In the genomic region with DNA sequence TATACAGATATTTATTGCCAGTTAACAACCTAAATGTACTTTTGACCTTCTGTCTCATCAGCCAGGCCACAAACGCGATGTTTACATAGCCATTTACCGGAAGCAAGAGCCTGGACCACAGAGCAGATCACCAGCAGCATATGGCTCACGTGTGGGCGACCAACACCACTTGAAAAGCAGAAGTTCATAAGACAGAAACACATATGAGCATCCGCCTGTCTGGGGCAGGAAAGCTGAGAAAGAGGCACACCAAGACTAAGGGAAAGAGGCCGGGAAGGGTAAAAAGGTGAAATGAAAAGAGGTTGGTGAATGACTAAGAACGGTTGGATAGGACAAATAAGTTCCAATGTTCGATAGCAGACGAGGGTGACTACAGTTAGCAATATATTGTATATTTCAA, we compare ENCODE assay signal across 2 cellular contexts.
A peak's percentile ranks its signal among the peaks of the same experiment; 100 is the strongest.
TF ChIP-seq lines count a peak whose summit lies in the region.

No MANE protein-coding gene starts in this region.

TF ChIP-seq in GM12891, 5 proteins besides CTCF, POLR2A, EP300 and RAD21:
- TF ChIP-seq POLR2AphosphoS5 (IDR thresholded peaks at IDR 0.05; ENCODE audit: low read depth, low read length): no peak
- no peak for TF ChIP-seq TAF1 (IDR thresholded peaks at IDR 0.05; ENCODE audit: low read depth, low read length)
- peak; percentile 71 for TF ChIP-seq SPI1 (IDR thresholded peaks at IDR 0.05; ENCODE audit: low read depth, low read length)
- TF ChIP-seq POU2F2 (IDR thresholded peaks at IDR 0.05; ENCODE audit: low read depth, low read length): no peak
- TF ChIP-seq PAX5 (IDR thresholded peaks at IDR 0.05; ENCODE audit: insufficient read depth, low read length, severe bottlenecking): no peak
TF ChIP-seq in GM12891: peak in this region for 1.

TF ChIP-seq in HepG2, 621 proteins besides CTCF, POLR2A, EP300 and RAD21 (continues in another document):
- no peak for TF ChIP-seq JUNB (CRISPR knock-in tag; IDR thresholded peaks at IDR 0.05; ENCODE audit: borderline replicate concordance)
- TF ChIP-seq, protein P1, sequence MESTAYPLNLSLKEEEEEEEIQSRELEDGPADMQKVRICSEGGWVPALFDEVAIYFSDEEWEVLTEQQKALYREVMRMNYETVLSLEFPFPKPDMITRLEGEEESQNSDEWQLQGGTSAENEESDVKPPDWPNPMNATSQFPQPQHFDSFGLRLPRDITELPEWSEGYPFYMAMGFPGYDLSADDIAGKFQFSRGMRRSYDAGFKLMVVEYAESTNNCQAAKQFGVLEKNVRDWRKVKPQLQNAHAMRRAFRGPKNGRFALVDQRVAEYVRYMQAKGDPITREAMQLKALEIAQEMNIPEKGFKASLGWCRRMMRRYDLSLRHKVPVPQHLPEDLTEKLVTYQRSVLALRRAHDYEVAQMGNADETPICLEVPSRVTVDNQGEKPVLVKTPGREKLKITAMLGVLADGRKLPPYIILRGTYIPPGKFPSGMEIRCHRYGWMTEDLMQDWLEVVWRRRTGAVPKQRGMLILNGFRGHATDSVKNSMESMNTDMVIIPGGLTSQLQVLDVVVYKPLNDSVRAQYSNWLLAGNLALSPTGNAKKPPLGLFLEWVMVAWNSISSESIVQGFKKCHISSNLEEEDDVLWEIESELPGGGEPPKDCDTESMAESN (CRISPR knock-in tag; conservative IDR thresholded peaks at IDR 0.05): peak; percentile 44; the same call in 1 of the 2 replicates
- peak; percentile 66 for TF ChIP-seq POLR2G (IDR thresholded peaks at IDR 0.05; ENCODE audit: low read depth, low read length)
- TF ChIP-seq, protein P2, sequence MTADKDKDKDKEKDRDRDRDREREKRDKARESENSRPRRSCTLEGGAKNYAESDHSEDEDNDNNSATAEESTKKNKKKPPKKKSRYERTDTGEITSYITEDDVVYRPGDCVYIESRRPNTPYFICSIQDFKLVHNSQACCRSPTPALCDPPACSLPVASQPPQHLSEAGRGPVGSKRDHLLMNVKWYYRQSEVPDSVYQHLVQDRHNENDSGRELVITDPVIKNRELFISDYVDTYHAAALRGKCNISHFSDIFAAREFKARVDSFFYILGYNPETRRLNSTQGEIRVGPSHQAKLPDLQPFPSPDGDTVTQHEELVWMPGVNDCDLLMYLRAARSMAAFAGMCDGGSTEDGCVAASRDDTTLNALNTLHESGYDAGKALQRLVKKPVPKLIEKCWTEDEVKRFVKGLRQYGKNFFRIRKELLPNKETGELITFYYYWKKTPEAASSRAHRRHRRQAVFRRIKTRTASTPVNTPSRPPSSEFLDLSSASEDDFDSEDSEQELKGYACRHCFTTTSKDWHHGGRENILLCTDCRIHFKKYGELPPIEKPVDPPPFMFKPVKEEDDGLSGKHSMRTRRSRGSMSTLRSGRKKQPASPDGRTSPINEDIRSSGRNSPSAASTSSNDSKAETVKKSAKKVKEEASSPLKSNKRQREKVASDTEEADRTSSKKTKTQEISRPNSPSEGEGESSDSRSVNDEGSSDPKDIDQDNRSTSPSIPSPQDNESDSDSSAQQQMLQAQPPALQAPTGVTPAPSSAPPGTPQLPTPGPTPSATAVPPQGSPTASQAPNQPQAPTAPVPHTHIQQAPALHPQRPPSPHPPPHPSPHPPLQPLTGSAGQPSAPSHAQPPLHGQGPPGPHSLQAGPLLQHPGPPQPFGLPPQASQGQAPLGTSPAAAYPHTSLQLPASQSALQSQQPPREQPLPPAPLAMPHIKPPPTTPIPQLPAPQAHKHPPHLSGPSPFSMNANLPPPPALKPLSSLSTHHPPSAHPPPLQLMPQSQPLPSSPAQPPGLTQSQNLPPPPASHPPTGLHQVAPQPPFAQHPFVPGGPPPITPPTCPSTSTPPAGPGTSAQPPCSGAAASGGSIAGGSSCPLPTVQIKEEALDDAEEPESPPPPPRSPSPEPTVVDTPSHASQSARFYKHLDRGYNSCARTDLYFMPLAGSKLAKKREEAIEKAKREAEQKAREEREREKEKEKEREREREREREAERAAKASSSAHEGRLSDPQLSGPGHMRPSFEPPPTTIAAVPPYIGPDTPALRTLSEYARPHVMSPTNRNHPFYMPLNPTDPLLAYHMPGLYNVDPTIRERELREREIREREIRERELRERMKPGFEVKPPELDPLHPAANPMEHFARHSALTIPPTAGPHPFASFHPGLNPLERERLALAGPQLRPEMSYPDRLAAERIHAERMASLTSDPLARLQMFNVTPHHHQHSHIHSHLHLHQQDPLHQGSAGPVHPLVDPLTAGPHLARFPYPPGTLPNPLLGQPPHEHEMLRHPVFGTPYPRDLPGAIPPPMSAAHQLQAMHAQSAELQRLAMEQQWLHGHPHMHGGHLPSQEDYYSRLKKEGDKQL (CRISPR knock-in tag; IDR thresholded peaks at IDR 0.05; ENCODE audit: low read depth): 0 out of 2 replicates have a peak, but pooled peaks have one; percentile 58
- TF ChIP-seq SMC3 (IDR thresholded peaks at IDR 0.05; ENCODE audit: low read length): no peak
- TF ChIP-seq ZNF430 (CRISPR knock-in tag; IDR thresholded peaks at IDR 0.05): no peak
- TF ChIP-seq, protein P3, sequence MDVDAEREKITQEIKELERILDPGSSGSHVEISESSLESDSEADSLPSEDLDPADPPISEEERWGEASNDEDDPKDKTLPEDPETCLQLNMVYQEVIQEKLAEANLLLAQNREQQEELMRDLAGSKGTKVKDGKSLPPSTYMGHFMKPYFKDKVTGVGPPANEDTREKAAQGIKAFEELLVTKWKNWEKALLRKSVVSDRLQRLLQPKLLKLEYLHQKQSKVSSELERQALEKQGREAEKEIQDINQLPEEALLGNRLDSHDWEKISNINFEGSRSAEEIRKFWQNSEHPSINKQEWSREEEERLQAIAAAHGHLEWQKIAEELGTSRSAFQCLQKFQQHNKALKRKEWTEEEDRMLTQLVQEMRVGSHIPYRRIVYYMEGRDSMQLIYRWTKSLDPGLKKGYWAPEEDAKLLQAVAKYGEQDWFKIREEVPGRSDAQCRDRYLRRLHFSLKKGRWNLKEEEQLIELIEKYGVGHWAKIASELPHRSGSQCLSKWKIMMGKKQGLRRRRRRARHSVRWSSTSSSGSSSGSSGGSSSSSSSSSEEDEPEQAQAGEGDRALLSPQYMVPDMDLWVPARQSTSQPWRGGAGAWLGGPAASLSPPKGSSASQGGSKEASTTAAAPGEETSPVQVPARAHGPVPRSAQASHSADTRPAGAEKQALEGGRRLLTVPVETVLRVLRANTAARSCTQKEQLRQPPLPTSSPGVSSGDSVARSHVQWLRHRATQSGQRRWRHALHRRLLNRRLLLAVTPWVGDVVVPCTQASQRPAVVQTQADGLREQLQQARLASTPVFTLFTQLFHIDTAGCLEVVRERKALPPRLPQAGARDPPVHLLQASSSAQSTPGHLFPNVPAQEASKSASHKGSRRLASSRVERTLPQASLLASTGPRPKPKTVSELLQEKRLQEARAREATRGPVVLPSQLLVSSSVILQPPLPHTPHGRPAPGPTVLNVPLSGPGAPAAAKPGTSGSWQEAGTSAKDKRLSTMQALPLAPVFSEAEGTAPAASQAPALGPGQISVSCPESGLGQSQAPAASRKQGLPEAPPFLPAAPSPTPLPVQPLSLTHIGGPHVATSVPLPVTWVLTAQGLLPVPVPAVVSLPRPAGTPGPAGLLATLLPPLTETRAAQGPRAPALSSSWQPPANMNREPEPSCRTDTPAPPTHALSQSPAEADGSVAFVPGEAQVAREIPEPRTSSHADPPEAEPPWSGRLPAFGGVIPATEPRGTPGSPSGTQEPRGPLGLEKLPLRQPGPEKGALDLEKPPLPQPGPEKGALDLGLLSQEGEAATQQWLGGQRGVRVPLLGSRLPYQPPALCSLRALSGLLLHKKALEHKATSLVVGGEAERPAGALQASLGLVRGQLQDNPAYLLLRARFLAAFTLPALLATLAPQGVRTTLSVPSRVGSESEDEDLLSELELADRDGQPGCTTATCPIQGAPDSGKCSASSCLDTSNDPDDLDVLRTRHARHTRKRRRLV (CRISPR knock-in tag; IDR thresholded peaks at IDR 0.05): no peak
- TF ChIP-seq ZIK1 (CRISPR knock-in tag; IDR thresholded peaks at IDR 0.05; ENCODE audit: borderline replicate concordance, low read depth): no peak
- TF ChIP-seq ZMAT3 (CRISPR knock-in tag; conservative IDR thresholded peaks at IDR 0.05): no peak; the same call in 1 of the 2 replicates
- TF ChIP-seq ZNF501 (CRISPR knock-in tag; IDR thresholded peaks at IDR 0.05): no peak
- TF ChIP-seq EZH2 (conservative IDR thresholded peaks at IDR 0.05; ENCODE audit: low read depth, low read length): no peak
- TF ChIP-seq NFIB (CRISPR knock-in tag; IDR thresholded peaks at IDR 0.05; ENCODE audit: borderline replicate concordance): no peak
- TF ChIP-seq ZNF138 (CRISPR knock-in tag; IDR thresholded peaks at IDR 0.05; ENCODE audit: low read depth): no peak
- peak; percentile 82 for TF ChIP-seq HDAC2 (CRISPR knock-in tag; IDR thresholded peaks at IDR 0.05)
- no peak for TF ChIP-seq MAFK (conservative IDR thresholded peaks at IDR 0.05 in 1 of 2, IDR thresholded peaks at IDR 0.05 in 1 of 2; ENCODE audit: low read length in 2 of 2)
- no peak for TF ChIP-seq MBD4 (IDR thresholded peaks at IDR 0.05; ENCODE audit: borderline replicate concordance, low read length)
- TF ChIP-seq, protein P4, sequence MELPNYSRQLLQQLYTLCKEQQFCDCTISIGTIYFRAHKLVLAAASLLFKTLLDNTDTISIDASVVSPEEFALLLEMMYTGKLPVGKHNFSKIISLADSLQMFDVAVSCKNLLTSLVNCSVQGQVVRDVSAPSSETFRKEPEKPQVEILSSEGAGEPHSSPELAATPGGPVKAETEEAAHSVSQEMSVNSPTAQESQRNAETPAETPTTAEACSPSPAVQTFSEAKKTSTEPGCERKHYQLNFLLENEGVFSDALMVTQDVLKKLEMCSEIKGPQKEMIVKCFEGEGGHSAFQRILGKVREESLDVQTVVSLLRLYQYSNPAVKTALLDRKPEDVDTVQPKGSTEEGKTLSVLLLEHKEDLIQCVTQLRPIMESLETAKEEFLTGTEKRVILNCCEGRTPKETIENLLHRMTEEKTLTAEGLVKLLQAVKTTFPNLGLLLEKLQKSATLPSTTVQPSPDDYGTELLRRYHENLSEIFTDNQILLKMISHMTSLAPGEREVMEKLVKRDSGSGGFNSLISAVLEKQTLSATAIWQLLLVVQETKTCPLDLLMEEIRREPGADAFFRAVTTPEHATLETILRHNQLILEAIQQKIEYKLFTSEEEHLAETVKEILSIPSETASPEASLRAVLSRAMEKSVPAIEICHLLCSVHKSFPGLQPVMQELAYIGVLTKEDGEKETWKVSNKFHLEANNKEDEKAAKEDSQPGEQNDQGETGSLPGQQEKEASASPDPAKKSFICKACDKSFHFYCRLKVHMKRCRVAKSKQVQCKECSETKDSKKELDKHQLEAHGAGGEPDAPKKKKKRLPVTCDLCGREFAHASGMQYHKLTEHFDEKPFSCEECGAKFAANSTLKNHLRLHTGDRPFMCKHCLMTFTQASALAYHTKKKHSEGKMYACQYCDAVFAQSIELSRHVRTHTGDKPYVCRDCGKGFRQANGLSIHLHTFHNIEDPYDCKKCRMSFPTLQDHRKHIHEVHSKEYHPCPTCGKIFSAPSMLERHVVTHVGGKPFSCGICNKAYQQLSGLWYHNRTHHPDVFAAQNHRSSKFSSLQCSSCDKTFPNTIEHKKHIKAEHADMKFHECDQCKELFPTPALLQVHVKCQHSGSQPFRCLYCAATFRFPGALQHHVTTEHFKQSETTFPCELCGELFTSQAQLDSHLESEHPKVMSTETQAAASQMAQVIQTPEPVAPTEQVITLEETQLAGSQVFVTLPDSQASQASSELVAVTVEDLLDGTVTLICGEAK (IDR thresholded peaks at IDR 0.05): no peak
- TF ChIP-seq, protein P4 (CRISPR knock-in tag; IDR thresholded peaks at IDR 0.05): no peak
- TF ChIP-seq ZNF256 (CRISPR knock-in tag; conservative IDR thresholded peaks at IDR 0.05): no peak
- no peak for TF ChIP-seq TMF1 (CRISPR knock-in tag; IDR thresholded peaks at IDR 0.05; ENCODE audit: low read depth)
- no peak for TF ChIP-seq TAF15 (IDR thresholded peaks at IDR 0.05; ENCODE audit: low read depth, low read length, poor library complexity, severe bottlenecking)
- no peak for TF ChIP-seq U2AF2 (IDR thresholded peaks at IDR 0.05; ENCODE audit: low read depth, low read length)
- TF ChIP-seq, protein P5, sequence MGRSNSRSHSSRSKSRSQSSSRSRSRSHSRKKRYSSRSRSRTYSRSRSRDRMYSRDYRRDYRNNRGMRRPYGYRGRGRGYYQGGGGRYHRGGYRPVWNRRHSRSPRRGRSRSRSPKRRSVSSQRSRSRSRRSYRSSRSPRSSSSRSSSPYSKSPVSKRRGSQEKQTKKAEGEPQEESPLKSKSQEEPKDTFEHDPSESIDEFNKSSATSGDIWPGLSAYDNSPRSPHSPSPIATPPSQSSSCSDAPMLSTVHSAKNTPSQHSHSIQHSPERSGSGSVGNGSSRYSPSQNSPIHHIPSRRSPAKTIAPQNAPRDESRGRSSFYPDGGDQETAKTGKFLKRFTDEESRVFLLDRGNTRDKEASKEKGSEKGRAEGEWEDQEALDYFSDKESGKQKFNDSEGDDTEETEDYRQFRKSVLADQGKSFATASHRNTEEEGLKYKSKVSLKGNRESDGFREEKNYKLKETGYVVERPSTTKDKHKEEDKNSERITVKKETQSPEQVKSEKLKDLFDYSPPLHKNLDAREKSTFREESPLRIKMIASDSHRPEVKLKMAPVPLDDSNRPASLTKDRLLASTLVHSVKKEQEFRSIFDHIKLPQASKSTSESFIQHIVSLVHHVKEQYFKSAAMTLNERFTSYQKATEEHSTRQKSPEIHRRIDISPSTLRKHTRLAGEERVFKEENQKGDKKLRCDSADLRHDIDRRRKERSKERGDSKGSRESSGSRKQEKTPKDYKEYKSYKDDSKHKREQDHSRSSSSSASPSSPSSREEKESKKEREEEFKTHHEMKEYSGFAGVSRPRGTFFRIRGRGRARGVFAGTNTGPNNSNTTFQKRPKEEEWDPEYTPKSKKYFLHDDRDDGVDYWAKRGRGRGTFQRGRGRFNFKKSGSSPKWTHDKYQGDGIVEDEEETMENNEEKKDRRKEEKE (IDR thresholded peaks at IDR 0.05): no peak
- TF ChIP-seq HMG20A (CRISPR knock-in tag; IDR thresholded peaks at IDR 0.05; ENCODE audit: borderline replicate concordance): peak; percentile 65; the same call in 1 of the 2 replicates
- no peak for TF ChIP-seq CBX2 (IDR thresholded peaks at IDR 0.05; ENCODE audit: low read depth, low read length)
- TF ChIP-seq CBX2 (CRISPR knock-in tag; IDR thresholded peaks at IDR 0.05; ENCODE audit: low read depth): no peak
- peak; percentile 46 for TF ChIP-seq PHF5A (CRISPR knock-in tag; IDR thresholded peaks at IDR 0.05; ENCODE audit: low read depth, unreplicated experiment)
